Comparison of ENCODE assay signal across 1 cellular context in genomic region chr11:57256119-57256518, GRCh38.
TF ChIP-seq lines count a peak whose summit lies in the region.

No MANE protein-coding gene starts in this region.

TF ChIP-seq in SK-N-SH treated with all-trans-retinoic acid at 6 μM for 48 hours, 23 proteins besides CTCF, POLR2A, EP300 and RAD21 (continued from another document):
- no peak for TF ChIP-seq CSRNP3 (CRISPR knock-in tag; IDR thresholded peaks at IDR 0.05)
- TF ChIP-seq POU6F1 (CRISPR knock-in tag; IDR thresholded peaks at IDR 0.05; ENCODE audit: borderline replicate concordance, low read depth) = no peak
- no peak for TF ChIP-seq PATZ1 (CRISPR knock-in tag; IDR thresholded peaks at IDR 0.05; ENCODE audit: borderline replicate concordance)
- TF ChIP-seq TOX (CRISPR knock-in tag; IDR thresholded peaks at IDR 0.05; ENCODE audit: borderline replicate concordance) = no peak
- TF ChIP-seq ISL1 (CRISPR knock-in tag; IDR thresholded peaks at IDR 0.05) = no peak
- no peak for TF ChIP-seq ESRRG (CRISPR knock-in tag; IDR thresholded peaks at IDR 0.05)
- TF ChIP-seq ZNF70 (CRISPR knock-in tag; IDR thresholded peaks at IDR 0.05) = no peak
- TF ChIP-seq TSHZ2 (CRISPR knock-in tag; IDR thresholded peaks at IDR 0.05) = no peak
